ENCODE assay signal across 12 cellular contexts in genomic region chr13:76764429-76764828, GRCh38.
DNase-seq lines count a peak whose midpoint lies in the region; TF ChIP-seq lines count a peak whose summit lies in the region.
"Had no signal": no experiment of that assay in that cellular context is flagged by ENCODE, and none has a peak within 500 bp of the region (broad histone marks: within the 10 kb centered on the region; RNA-seq: fewer than 3 reads in every experiment).

No MANE protein-coding gene starts in this region.

- peak; percentile 3 for DNase-seq in KBM-7
- DNase-seq in astrocyte of the spinal cord (ENCODE audit: low read depth, low spot score) = peak; percentile 24
- peak; percentile 88 for DNase-seq in right atrium auricular region (ENCODE audit: low spot score)
- DNase-seq in OCI-M2 (lab: John Stamatoyannopoulos, UW; ENCODE audit: unreplicated experiment) = no peak
- no peak for DNase-seq in MM.1S
- DNase-seq in HuH-7 (ENCODE audit: low spot score) = no peak
- DNase-seq in activated CD4-positive, alpha-beta T cell treated with anti-CD3 and anti-CD28 coated beads, Interleukin-2, amount 10 ng/mL, durations not matched to agents 7 days and 5 days = no peak
- DNase-seq: activated CD4-positive, alpha-beta memory T cell treated with anti-CD3 and anti-CD28 coated beads, Interleukin-2, amount 10 ng/mL, durations not matched to agents 7 days and 5 days; amygdala had no signal

- in situ Hi-C loops in KBM-7 (cut with MboI; ENCODE audit: low pct_unique_long_range_greater_than_20kb, low sequenced_read_pairs) (no loop called here), astrocyte of the spinal cord (cut with HindIII; ENCODE audit: low sequenced_read_pairs) (no loop called here)

- no peaks in the 10 kb centered on the region for H3K4me1 Mint-ChIP-seq in activated CD4-positive, alpha-beta T cell treated with anti-CD3 and anti-CD28 coated beads, Interleukin-2, amount 10 ng/mL, durations not matched to agents 7 days and 5 days
- H3K4me1 Mint-ChIP-seq: activated CD4-positive, alpha-beta memory T cell treated with anti-CD3 and anti-CD28 coated beads, Interleukin-2, amount 10 ng/mL, durations not matched to agents 7 days and 5 days had no signal

- H3K36me3 ChIP-seq in right atrium auricular region (no peaks in the 10 kb centered on the region), skeletal muscle tissue (ENCODE audit: control insufficient read depth in 3 of 3, insufficient read depth in 3 of 3, low read length in 3 of 3) (no peaks in the 10 kb centered on the region), MM.1S (replicated peaks; ENCODE audit: insufficient read depth, low read length) (no peaks in the 10 kb centered on the region)
- H3K36me3 ChIP-seq: SJSA1 had no signal

- H3K4me3 Mint-ChIP-seq in activated CD4-positive, alpha-beta T cell treated with anti-CD3 and anti-CD28 coated beads, Interleukin-2, amount 10 ng/mL, durations not matched to agents 7 days and 5 days = no peak overlapping the region
- H3K4me3 Mint-ChIP-seq: activated CD4-positive, alpha-beta memory T cell treated with anti-CD3 and anti-CD28 coated beads, Interleukin-2, amount 10 ng/mL, durations not matched to agents 7 days and 5 days had no signal

- TF ChIP-seq CTCF in astrocyte of the spinal cord (IDR thresholded peaks at IDR 0.05; ENCODE audit: low read depth, low read length) (no peak), right atrium auricular region (IDR thresholded peaks at IDR 0.05) (no peak), MM.1S (IDR thresholded peaks at IDR 0.05; ENCODE audit: low read length) (no peak)

- H4K20me1 ChIP-seq in MM.1S (ENCODE audit: insufficient read depth, low read length) = no peaks in the 10 kb centered on the region

- no peak overlapping the region for H3K27ac Mint-ChIP-seq in activated CD4-positive, alpha-beta T cell treated with anti-CD3 and anti-CD28 coated beads, Interleukin-2, amount 10 ng/mL, durations not matched to agents 7 days and 5 days
- H3K27ac Mint-ChIP-seq: activated CD4-positive, alpha-beta memory T cell treated with anti-CD3 and anti-CD28 coated beads, Interleukin-2, amount 10 ng/mL, durations not matched to agents 7 days and 5 days had no signal

- no peak overlapping the region for H3K4me2 ChIP-seq in MM.1S (ENCODE audit: low read depth, low read length)
- H3K4me2 ChIP-seq: hepatocyte had no signal

- no peaks in the 10 kb centered on the region for H3K79me2 ChIP-seq in MM.1S (ENCODE audit: low read length)
- H3K79me2 ChIP-seq: hepatocyte had no signal

- H3F3A ChIP-seq in MM.1S (ENCODE audit: insufficient read depth, low read length) = no peaks in the 10 kb centered on the region

- POLR2A ChIA-PET in activated CD4-positive, alpha-beta T cell treated with anti-CD3 and anti-CD28 coated beads, Interleukin-2, amount 10 ng/mL, durations not matched to agents 7 days and 5 days (lab: Charles Lee) = no interaction called here

- H3K36me3 Mint-ChIP-seq in activated CD4-positive, alpha-beta T cell treated with anti-CD3 and anti-CD28 coated beads, Interleukin-2, amount 10 ng/mL, durations not matched to agents 7 days and 5 days (ENCODE audit: low read depth) = no peaks in the 10 kb centered on the region

- H2AFZ ChIP-seq in MM.1S (ENCODE audit: low read length) = no peak overlapping the region
- H2AFZ ChIP-seq: hepatocyte had no signal

- no peaks in the 10 kb centered on the region for H3K27me3 Mint-ChIP-seq in activated CD4-positive, alpha-beta T cell treated with anti-CD3 and anti-CD28 coated beads, Interleukin-2, amount 10 ng/mL, durations not matched to agents 7 days and 5 days

- no peaks in the 10 kb centered on the region for H3K9me3 Mint-ChIP-seq in activated CD4-positive, alpha-beta T cell treated with anti-CD3 and anti-CD28 coated beads, Interleukin-2, amount 10 ng/mL, durations not matched to agents 7 days and 5 days
- H3K9me3 Mint-ChIP-seq: activated CD4-positive, alpha-beta memory T cell treated with anti-CD3 and anti-CD28 coated beads, Interleukin-2, amount 10 ng/mL, durations not matched to agents 7 days and 5 days had no signal

- no peaks in the 10 kb centered on the region for H3K9me2 ChIP-seq in MM.1S (replicated peaks; ENCODE audit: insufficient read depth, low read length)

- H3K27ac ChIP-seq in right atrium auricular region (peak overlapping the region; percentile 32 to 56), skeletal muscle tissue (ENCODE audit: low read depth, low read length) (peak overlapping the region; percentile 48), MM.1S (ENCODE audit: low read length) (no peak overlapping the region)
- H3K27ac ChIP-seq: hepatocyte, SJSA1 had no signal

- H3K4me3 ChIP-seq in astrocyte of the spinal cord (ENCODE audit: low read depth, low read length) (no peak overlapping the region), right atrium auricular region (no peak overlapping the region), skeletal muscle tissue (ENCODE audit: low read length in 3 of 3) (peak overlapping the region in 2 of 3 donors; percentile 5 to 35), MM.1S (ENCODE audit: low read length) (no peak overlapping the region)
- H3K4me3 ChIP-seq: hepatocyte, SJSA1 had no signal

- H3K27me3 ChIP-seq in right atrium auricular region = no peaks in the 10 kb centered on the region
- H3K27me3 ChIP-seq in skeletal muscle tissue (ENCODE audit: control insufficient read depth in 3 of 3, insufficient read depth in 3 of 3, low read length in 3 of 3) = no peaks in the 10 kb centered on the region
- H3K27me3 ChIP-seq in MM.1S (replicated peaks; ENCODE audit: insufficient read depth, low read length) = no peaks in the 10 kb centered on the region
- H3K27me3 ChIP-seq: hepatocyte, SJSA1 had no signal

- H3K4me1 ChIP-seq in right atrium auricular region (peaks cover 0 to 12% of the 10 kb centered on the region in 2 donors), skeletal muscle tissue (ENCODE audit: control insufficient read depth in 3 of 3, insufficient read depth in 3 of 3, low read length in 3 of 3) (peaks cover 5 to 7% (median 6%) of the 10 kb centered on the region in 3 donors), MM.1S (ENCODE audit: low read length) (no peaks in the 10 kb centered on the region)
- H3K4me1 ChIP-seq: SJSA1 had no signal

- H3K9me3 ChIP-seq in right atrium auricular region = no peaks in the 10 kb centered on the region
- H3K9me3 ChIP-seq in skeletal muscle tissue (ENCODE audit: control insufficient read depth in 3 of 3, low read length in 3 of 3) = no peaks in the 10 kb centered on the region
- H3K9me3 ChIP-seq in MM.1S (replicated peaks; ENCODE audit: insufficient read depth, low read length) = no peaks in the 10 kb centered on the region
- H3K9me3 ChIP-seq: SJSA1 had no signal

- H3K9ac ChIP-seq in skeletal muscle tissue (ENCODE audit: low read depth in 1 of 3, low read length in 3 of 3) (no peak overlapping the region), MM.1S (ENCODE audit: low read length) (no peak overlapping the region)

- CTCF ChIA-PET in activated CD4-positive, alpha-beta T cell treated with anti-CD3 and anti-CD28 coated beads, Interleukin-2, amount 10 ng/mL, durations not matched to agents 7 days and 5 days (lab: Charles Lee) = no interaction called here

Comparison
In these comparisons a context has a peak if more than half of its experiments do, and no peak if none do; other contexts are left out.
1. DNase-seq: peak in KBM-7 (single experiment), astrocyte of the spinal cord (single experiment) and right atrium auricular region (single experiment); none in OCI-M2 (single experiment), MM.1S (single experiment), HuH-7 (single experiment) and activated CD4-positive, alpha-beta T cell treated with anti-CD3 and anti-CD28 coated beads, Interleukin-2, amount 10 ng/mL, durations not matched to agents 7 days and 5 days (single experiment).
2. H3K4me3 ChIP-seq: peak in skeletal muscle tissue (2 of 3); none in astrocyte of the spinal cord (single experiment), right atrium auricular region (0 of 2) and MM.1S (single experiment).